In the genomic region with DNA sequence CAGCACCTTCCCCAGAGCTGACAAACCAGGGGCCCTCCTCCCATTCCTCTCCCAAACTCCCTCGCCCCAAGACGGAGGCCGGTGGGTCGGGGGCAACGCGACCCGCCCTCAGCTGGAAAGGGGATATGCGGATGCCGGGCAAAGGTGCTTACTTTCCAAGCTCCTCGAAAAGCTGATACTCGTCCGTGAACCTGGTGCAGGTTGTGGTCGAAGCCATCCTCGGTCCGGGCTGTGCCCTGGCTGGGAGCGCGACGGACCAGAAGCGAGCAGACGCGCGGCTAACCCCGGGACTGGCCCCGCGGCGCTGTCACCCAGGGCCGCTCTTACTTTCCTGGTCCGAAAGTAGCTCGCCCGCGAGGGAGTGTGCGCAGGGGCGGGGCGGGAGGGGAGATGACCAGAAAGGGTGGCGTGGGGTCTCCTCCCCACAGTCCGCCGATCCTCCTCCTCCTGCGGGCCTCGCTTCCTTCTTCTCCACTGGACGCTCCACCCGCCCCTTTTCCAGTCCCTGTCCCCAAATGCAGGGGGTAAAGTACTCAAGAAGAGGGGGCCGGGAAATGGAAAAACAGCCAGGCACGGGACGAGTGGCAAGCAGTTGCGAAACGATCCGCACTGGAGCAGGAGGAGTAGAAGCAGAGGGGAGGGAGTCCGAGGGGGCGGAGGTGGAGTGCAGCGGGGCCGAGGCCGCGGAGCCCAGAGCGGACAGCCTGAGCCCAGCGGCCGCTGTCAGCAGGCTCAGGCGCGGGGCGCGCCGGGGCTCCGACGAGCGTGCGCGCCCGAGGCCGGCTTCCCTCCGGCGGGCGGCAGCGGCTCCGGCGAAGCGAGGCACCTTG, we compare ENCODE assay signal across 8 cellular contexts. TPM values are rescaled to one million over a fixed set of nuclear protein-coding genes. Genes with fewer than 3 reads are reported as not detected.
A peak's percentile ranks its signal among the peaks of the same experiment; 100 is the strongest.
DNase-seq lines count a peak whose midpoint lies in the region; ATAC-seq, FAIRE-seq and TF ChIP-seq lines count a peak whose summit lies in the region.

No MANE protein-coding gene starts in this region.

- DNase-seq in COLO668 (lab: John Stamatoyannopoulos, UW; ENCODE audit: unreplicated experiment) (peak; percentile 73), SK-MEL-5 (ENCODE audit: low read depth, low spot score) (peak; percentile 49), adipocyte (ENCODE audit: low read depth) (peak; percentile 90), cardiac septum (ENCODE audit: low spot score) (peak; percentile 90), urothelium cell line (ENCODE audit: low spot score) (peak; percentile 65)

- H3K27me3 ChIP-seq in adipocyte (replicated peaks; ENCODE audit: control insufficient read depth, insufficient read depth, low read length) (no peaks in the 10 kb centered on the region), parathyroid adenoma (ENCODE audit: control insufficient read depth, insufficient read depth, low read length) (no peaks in the 10 kb centered on the region)

- H3K4me2 ChIP-seq in parathyroid adenoma (ENCODE audit: low read length): peak overlapping the region; percentile 99

- H3K4me1 ChIP-seq in adipocyte (ENCODE audit: control insufficient read depth, insufficient read depth, low read length): peaks cover 28% of the 10 kb centered on the region
- no peaks in the 10 kb centered on the region for H3K4me1 ChIP-seq in parathyroid adenoma

- peak; percentile 20 for ATAC-seq in GM19395 (IDR thresholded peaks at IDR 0.05; ENCODE audit: unreplicated experiment)
- ATAC-seq in HG03521 (IDR thresholded peaks at IDR 0.05; ENCODE audit: unreplicated experiment): peak; percentile 23

- H3K36me3 ChIP-seq in adipocyte (ENCODE audit: control insufficient read depth, insufficient read depth, low read length, severe bottlenecking) (peaks cover 20% of the 10 kb centered on the region), parathyroid adenoma (ENCODE audit: control insufficient read depth, insufficient read depth, low read length) (no peaks in the 10 kb centered on the region)

- H2AFZ ChIP-seq in parathyroid adenoma: peak overlapping the region; percentile 81

- peak overlapping the region; percentile 84 for H3K27ac ChIP-seq in parathyroid adenoma

- no peak for TF ChIP-seq CTCF in parathyroid adenoma (IDR thresholded peaks at IDR 0.05)

- no peaks in the 10 kb centered on the region for H3K79me2 ChIP-seq in parathyroid adenoma

- peak overlapping the region; percentile 100 for H3K9ac ChIP-seq in adipocyte (ENCODE audit: low read length)
- no peak overlapping the region for H3K9ac ChIP-seq in parathyroid adenoma

- in situ Hi-C loops in SK-MEL-5 (cut with HindIII; ENCODE audit: low pct_unique_long_range_greater_than_20kb, low sequenced_read_pairs): no loop called here

- peak; percentile 84 for FAIRE-seq in urothelium cell line (lab: Jason Lieb, UNC)

- intact Hi-C loops in cardiac septum (cut with DNase I): loop anchor here (1.0 to 10.0 kb wide), 7 partner anchors 76 to 614 kb away; no protein-coding TSS in a partner anchor

- no peaks in the 10 kb centered on the region for H3K9me3 ChIP-seq in adipocyte (ENCODE audit: control insufficient read depth, low read length)
- no peaks in the 10 kb centered on the region for H3K9me3 ChIP-seq in parathyroid adenoma (ENCODE audit: control insufficient read depth, low read length)

- H3K4me3 ChIP-seq in adipocyte (ENCODE audit: low read length) (peak overlapping the region; percentile 90), parathyroid adenoma (ENCODE audit: low read depth, low read length) (peak overlapping the region; percentile 79)

RNA-seq across cellular contexts. Expression of a gene that starts 0.5 kb away (rescaled TPM):
- 17.2 and 19.3 TPM in 2 replicates for total RNA-seq in SK-MEL-5 (2014; rRNA removed; shearing (Covaris generic))
- polyA plus RNA-seq in SK-MEL-5 (2015; cell fraction: cytosol; rRNA removed): 9.8 and 18.6 TPM in 2 replicates
- polyA plus RNA-seq in SK-MEL-5 (2015; cell fraction: nucleus; rRNA removed): 13.7 and 16.6 TPM in 2 replicates
- 217 TPM for total RNA-seq in cardiac septum

Comparison
In these comparisons a context has a peak if more than half of its experiments do, and no peak if none do; other contexts are left out.
1. Peak in every context shown above with its lines: DNase-seq, ATAC-seq, H3K4me3 ChIP-seq and H3K27ac ChIP-seq.
2. RNA of a gene that starts 0.5 kb away (total RNA-seq): 217 TPM in cardiac septum (single experiment); 17.2 to 19.3 TPM in SK-MEL-5; every median in the first group is over 10 times any median in the second.